In the genomic region with DNA sequence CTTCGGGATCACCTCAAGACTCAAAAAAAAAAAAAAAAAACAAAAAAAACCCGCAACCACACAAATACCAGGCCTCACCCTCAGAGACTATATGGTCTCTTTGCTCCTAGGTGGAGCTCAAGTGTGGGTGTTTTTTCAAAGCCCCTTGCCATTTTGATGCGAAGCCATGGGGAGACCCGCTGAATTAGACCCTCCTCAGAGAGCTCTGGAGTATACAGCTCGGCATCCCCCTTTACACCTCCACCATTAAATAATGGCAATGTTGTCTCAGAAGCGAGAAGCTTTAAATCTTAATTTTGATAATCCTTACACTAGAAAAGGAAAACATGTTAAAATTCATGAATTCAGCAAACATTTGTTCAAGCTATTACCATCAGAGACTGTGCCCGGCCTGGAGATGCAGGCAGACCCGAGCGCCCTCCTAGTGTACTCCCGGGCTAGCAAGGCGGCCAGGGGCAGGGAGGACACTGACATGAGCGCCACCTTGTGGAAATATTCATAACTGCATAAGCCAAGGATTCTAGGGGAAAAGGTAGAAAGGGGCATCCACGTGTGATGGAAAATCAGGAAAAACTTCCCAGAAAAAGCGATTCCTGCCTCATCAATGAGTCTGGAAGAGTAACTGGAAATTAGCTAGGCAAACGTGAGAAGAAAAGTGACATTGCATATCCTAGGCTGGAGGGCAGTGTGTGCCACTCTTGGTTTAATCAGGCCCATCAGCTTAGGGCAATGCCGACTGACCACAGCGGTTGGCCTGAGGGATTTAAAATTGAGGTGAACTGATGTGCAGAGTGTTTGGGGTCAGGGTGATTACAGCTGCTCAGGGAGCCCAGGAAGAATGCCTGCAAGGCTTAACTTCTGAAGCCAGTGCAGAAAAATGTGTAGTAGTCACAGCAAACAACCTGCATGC, we compare ENCODE assay signal across 8 cellular contexts.
DNase-seq lines count a peak whose midpoint lies in the region; ATAC-seq lines count a peak whose summit lies in the region.

No MANE protein-coding gene starts in this region.

- H3K79me2 ChIP-seq in mesendoderm (ENCODE audit: control insufficient read depth, insufficient read depth, low read length): no peaks in the 10 kb centered on the region

- no peaks in the 10 kb centered on the region for H3K27me3 ChIP-seq in mesendoderm (ENCODE audit: insufficient read depth, low read length, poor library complexity)

- H3K36me3 ChIP-seq in mesendoderm (ENCODE audit: control insufficient read depth, insufficient read depth, low read length): no peaks in the 10 kb centered on the region

- peaks cover 5% of the 10 kb centered on the region for H3K36me3 Mint-ChIP-seq in effector memory CD8-positive, alpha-beta T cell (ENCODE audit: insufficient read depth)

- peaks cover 0 to 3% of the 10 kb centered on the region in 2 donors for H3K4me1 Mint-ChIP-seq in effector memory CD8-positive, alpha-beta T cell (ENCODE audit: low read depth in 2 of 2)

- H3K27ac ChIP-seq in mesendoderm (ENCODE audit: low read depth, low read length): no peak overlapping the region

- H3K9ac ChIP-seq in mesendoderm (ENCODE audit: low read length): no peak overlapping the region

- no peak overlapping the region for H3K56ac ChIP-seq in mesendoderm (ENCODE audit: low read length)

- no peak overlapping the region for H2BK120ac ChIP-seq in mesendoderm (ENCODE audit: low read depth, low read length)

- H3K4me3 Mint-ChIP-seq in effector memory CD8-positive, alpha-beta T cell: no peak overlapping the region

- H3K4me1 ChIP-seq in mesendoderm (ENCODE audit: control insufficient read depth, low read depth, low read length): peaks cover 2% of the 10 kb centered on the region

- no peak overlapping the region for H3K4ac ChIP-seq in mesendoderm (ENCODE audit: low read depth, low read length)

- peak; percentile 71 for ATAC-seq in GM18858 (IDR thresholded peaks at IDR 0.05; ENCODE audit: unreplicated experiment)
- ATAC-seq in HG03139 (IDR thresholded peaks at IDR 0.05; ENCODE audit: unreplicated experiment): peak; percentile 68
- peak; percentile 87 for ATAC-seq in effector memory CD8-positive, alpha-beta T cell (replicated peaks)

- no peak overlapping the region for H3K27ac Mint-ChIP-seq in effector memory CD8-positive, alpha-beta T cell

- no peak overlapping the region for H3K23ac ChIP-seq in mesendoderm (ENCODE audit: low read length)

- WGBS in mesendoderm (ENCODE audit: extremely low coverage, insufficient coverage, low lambda C conversion rate): no CpG with 5 or more reads among the region's 17 CpGs

- no peak overlapping the region for H2AK5ac ChIP-seq in mesendoderm (ENCODE audit: low read length)

- peak; percentile 85 for DNase-seq in AG08396 (ENCODE audit: low spot score)
- DNase-seq in NCI-H524 treated with DMSO at 0.1 percent for 48 hours (lab: John Stamatoyannopoulos, UW): peak; percentile 27
- peak; percentile 40 to 56 for DNase-seq in activated CD4-positive, alpha-beta T cell treated with anti-CD3 and anti-CD28 coated beads, Interleukin-2, amount 50 U/mL, for 48 hours
- DNase-seq in effector memory CD8-positive, alpha-beta T cell: peak; percentile 61 to 68 (median 65)
- DNase-seq in mesendoderm: peak; percentile 80
- DNase-seq in stimulated activated CD8-positive, alpha-beta memory T cell treated with anti-CD3 and anti-CD28 coated beads, Interleukin-4, amount 100 ng/mL, for 48 hours: peak; percentile 70

- H4K5ac ChIP-seq in mesendoderm (ENCODE audit: low read length): no peak overlapping the region

- H3K27me3 Mint-ChIP-seq in effector memory CD8-positive, alpha-beta T cell: peaks cover 34 to 41% of the 10 kb centered on the region in 2 donors

- no peak overlapping the region for H2BK15ac ChIP-seq in mesendoderm (replicated peaks; ENCODE audit: low read depth)

- H3K4me3 ChIP-seq in mesendoderm (ENCODE audit: low read length): no peak overlapping the region

- H3K18ac ChIP-seq in mesendoderm (ENCODE audit: low read length): peak overlapping the region; percentile 20

- H3K4me2 ChIP-seq in mesendoderm (ENCODE audit: low read length): no peak overlapping the region

- H4K8ac ChIP-seq in mesendoderm (ENCODE audit: low read depth, low read length): no peak overlapping the region

- H3K9me3 Mint-ChIP-seq in effector memory CD8-positive, alpha-beta T cell: no peaks in the 10 kb centered on the region

- H3K79me1 ChIP-seq in mesendoderm (ENCODE audit: low read length): no peaks in the 10 kb centered on the region

- H2BK5ac ChIP-seq in mesendoderm (ENCODE audit: low read length): no peak overlapping the region

Comparison
In these comparisons a context has a peak if more than half of its experiments do, and no peak if none do; other contexts are left out.
1. DNase-seq: peak in every context shown above with its lines; median percentile 85 in AG08396; 80 in mesendoderm; 70 in stimulated activated CD8-positive, alpha-beta memory T cell treated with anti-CD3 and anti-CD28 coated beads, Interleukin-4, amount 100 ng/mL, for 48 hours; 65 in effector memory CD8-positive, alpha-beta T cell; 48 in activated CD4-positive, alpha-beta T cell treated with anti-CD3 and anti-CD28 coated beads, Interleukin-2, amount 50 U/mL, for 48 hours; 27 in NCI-H524 treated with DMSO at 0.1 percent for 48 hours.